In genomic region chr10:95761939-95762492, GRCh38 we compare ENCODE assay signal across 17 cellular contexts. TPM values are rescaled to one million over a fixed set of nuclear protein-coding genes. Genes with fewer than 3 reads are reported as not detected.
A peak's percentile ranks its signal among the peaks of the same experiment; 100 is the strongest.
DNase-seq lines count a peak whose midpoint lies in the region; ATAC-seq and TF ChIP-seq lines count a peak whose summit lies in the region.
"Had no signal": no experiment of that assay in that cellular context is flagged by ENCODE, and none has a peak within 500 bp of the region (broad histone marks: within the 10 kb centered on the region; RNA-seq: fewer than 3 reads in every experiment).

No MANE protein-coding gene starts in this region.

- H3K9me3 Mint-ChIP-seq in CD4-positive, alpha-beta T cell: no peaks in the 10 kb centered on the region
- no peaks in the 10 kb centered on the region for H3K9me3 Mint-ChIP-seq in endothelial cell (ENCODE audit: unreplicated experiment)

- no peak for TF ChIP-seq CTCF in CD4-positive, alpha-beta T cell (IDR thresholded peaks at IDR 0.05)
- TF ChIP-seq CTCF in OCI-LY3 (IDR thresholded peaks at IDR 0.05; ENCODE audit: low read depth, low read length) (no peak), endothelial cell (IDR thresholded peaks at IDR 0.05; ENCODE audit: unreplicated experiment) (no peak)

- intact Hi-C loops in CD4-positive, alpha-beta T cell (cut with DNase I, micrococcal nuclease): no loop called here

- no peaks in the 10 kb centered on the region for H4K20me1 ChIP-seq in OCI-LY3 (ENCODE audit: insufficient read depth, low read length)

- H3K36me3 Mint-ChIP-seq in CD4-positive, alpha-beta T cell (ENCODE audit: low read depth): no peaks in the 10 kb centered on the region
- H3K36me3 Mint-ChIP-seq in endothelial cell (ENCODE audit: low read depth, unreplicated experiment): peaks cover 15% of the 10 kb centered on the region

- H3K27ac Mint-ChIP-seq in CD4-positive, alpha-beta T cell: no peak overlapping the region
- H3K27ac Mint-ChIP-seq in endothelial cell (ENCODE audit: unreplicated experiment): peak overlapping the region; percentile 74

- no peak overlapping the region for H3K4me3 Mint-ChIP-seq in CD4-positive, alpha-beta T cell
- H3K4me3 Mint-ChIP-seq in endothelial cell (ENCODE audit: unreplicated experiment): no peak overlapping the region

- CTCF ChIA-PET in CD4-positive, alpha-beta T cell (lab: Charles Lee): no interaction called here

- H3K9me3 ChIP-seq in CD4-positive, alpha-beta T cell (ENCODE audit: control insufficient read depth, low read length): no peaks in the 10 kb centered on the region
- peaks cover 14% of the 10 kb centered on the region; the same call in 1 of the 2 replicates for H3K9me3 ChIP-seq in OCI-LY3 (ENCODE audit: insufficient read depth, low read length)

- peaks cover 5% of the 10 kb centered on the region for H3K27me3 Mint-ChIP-seq in CD4-positive, alpha-beta T cell
- H3K27me3 Mint-ChIP-seq in endothelial cell (ENCODE audit: unreplicated experiment): peaks cover 4% of the 10 kb centered on the region

- no peak overlapping the region for H3K27ac ChIP-seq in CD4-positive, alpha-beta T cell (ENCODE audit: low read depth, low read length)
- H3K27ac ChIP-seq in OCI-LY3 (ENCODE audit: low read length) (peak overlapping the region; percentile 58), skin epidermis (peak overlapping the region in 15 of 21 experiments; percentile 12 to 92 (median 37))
- H3K27ac ChIP-seq: hepatocyte had no signal

- H3K4me2 ChIP-seq in OCI-LY3 (ENCODE audit: low read length): peak overlapping the region; percentile 50
- H3K4me2 ChIP-seq: hepatocyte had no signal

- no peak overlapping the region for H2AFZ ChIP-seq in OCI-LY3 (ENCODE audit: low read depth, low read length)
- H2AFZ ChIP-seq: hepatocyte had no signal

- peaks cover 74% of the 10 kb centered on the region for H3K79me2 ChIP-seq in OCI-LY3 (ENCODE audit: low read length)
- H3K79me2 ChIP-seq: hepatocyte had no signal

- POLR2A ChIA-PET in CD4-positive, alpha-beta T cell (lab: Charles Lee): no interaction called here

- H3K4me1 ChIP-seq in OCI-LY3 (ENCODE audit: low read length): peaks cover 54% of the 10 kb centered on the region

- no peaks in the 10 kb centered on the region for H3K27me3 ChIP-seq in CD4-positive, alpha-beta T cell (ENCODE audit: control insufficient read depth, insufficient read depth, low read length)
- H3K27me3 ChIP-seq in OCI-LY3 (ENCODE audit: low read depth, low read length): no peaks in the 10 kb centered on the region
- H3K27me3 ChIP-seq: hepatocyte had no signal

- H3K4me3 ChIP-seq in OCI-LY3 (ENCODE audit: low read length) (no peak overlapping the region), skin epidermis (no peak overlapping the region)
- H3K4me3 ChIP-seq: hepatocyte had no signal

- H3K9ac ChIP-seq in OCI-LY3 (ENCODE audit: low read length): peak overlapping the region; percentile 39

- H3K4me1 Mint-ChIP-seq in CD4-positive, alpha-beta T cell (ENCODE audit: low read depth): peaks cover 7% of the 10 kb centered on the region
- peaks cover 41% of the 10 kb centered on the region for H3K4me1 Mint-ChIP-seq in endothelial cell (ENCODE audit: unreplicated experiment)

- ATAC-seq in CD4-positive, alpha-beta T cell (ENCODE audit: poor library complexity): peak; percentile 49
- ATAC-seq: stimulated activated naive CD8-positive, alpha-beta T cell treated with anti-CD3 and anti-CD28 coated beads, Interleukin-15, Interleukin-2, amounts not matched to agents 100 U/mL and 50 U/mL, for 24 hours had no signal

- peaks cover 41% of the 10 kb centered on the region for H3K36me3 ChIP-seq in OCI-LY3 (replicated peaks; ENCODE audit: low read depth, low read length)

- no peak for DNase-seq in CD4-positive, alpha-beta T cell
- no peak for DNase-seq in endothelial cell (ENCODE audit: low spot score)
- DNase-seq in hepatic stellate cell (ENCODE audit: low spot score): no peak
- no peak for DNase-seq in 8988T
- no peak for DNase-seq in stimulated activated CD4-positive, alpha-beta T cell treated with anti-CD3 and anti-CD28 coated beads, Interleukin-4, amount 100 ng/mL, for 4 hours
- DNase-seq: central memory CD4-positive, alpha-beta T cell; effector CD4-positive, alpha-beta T cell; KBM-7; mesendoderm; NCI-H1694 treated with DMSO at 0.1 percent for 48 hours; NCI-H446; Right ventricle myocardium superior; stimulated activated CD4-positive, alpha-beta T cell treated with anti-CD3 and anti-CD28 coated beads, Interleukin-15, amount 100 ng/mL, for 24 hours; stimulated activated naive CD8-positive, alpha-beta T cell treated with anti-CD3 and anti-CD28 coated beads, Interleukin-15, Interleukin-2, amounts not matched to agents 100 U/mL and 50 U/mL, for 24 hours had no signal

RNA-seq across cellular contexts. Expression of gene ENTPD1, which starts 6.1 kb away (rescaled TPM):
- under 1 TPM; 0.64 to 0.82 TPM for total RNA-seq in CD4-positive, alpha-beta T cell
- total RNA-seq in endothelial cell (ENCODE audit: unreplicated experiment): 102 TPM

Comparison
In these comparisons a context has a peak if more than half of its experiments do, and no peak if none do; other contexts are left out.
1. RNA of gene ENTPD1, which starts 6.1 kb away (total RNA-seq): 102 TPM in endothelial cell (single experiment); 0.64 to 0.82 TPM in CD4-positive, alpha-beta T cell; every median in the first group is over 10 times any median in the second.